8 cellular contexts compared by ENCODE assay signal in the genomic region with DNA sequence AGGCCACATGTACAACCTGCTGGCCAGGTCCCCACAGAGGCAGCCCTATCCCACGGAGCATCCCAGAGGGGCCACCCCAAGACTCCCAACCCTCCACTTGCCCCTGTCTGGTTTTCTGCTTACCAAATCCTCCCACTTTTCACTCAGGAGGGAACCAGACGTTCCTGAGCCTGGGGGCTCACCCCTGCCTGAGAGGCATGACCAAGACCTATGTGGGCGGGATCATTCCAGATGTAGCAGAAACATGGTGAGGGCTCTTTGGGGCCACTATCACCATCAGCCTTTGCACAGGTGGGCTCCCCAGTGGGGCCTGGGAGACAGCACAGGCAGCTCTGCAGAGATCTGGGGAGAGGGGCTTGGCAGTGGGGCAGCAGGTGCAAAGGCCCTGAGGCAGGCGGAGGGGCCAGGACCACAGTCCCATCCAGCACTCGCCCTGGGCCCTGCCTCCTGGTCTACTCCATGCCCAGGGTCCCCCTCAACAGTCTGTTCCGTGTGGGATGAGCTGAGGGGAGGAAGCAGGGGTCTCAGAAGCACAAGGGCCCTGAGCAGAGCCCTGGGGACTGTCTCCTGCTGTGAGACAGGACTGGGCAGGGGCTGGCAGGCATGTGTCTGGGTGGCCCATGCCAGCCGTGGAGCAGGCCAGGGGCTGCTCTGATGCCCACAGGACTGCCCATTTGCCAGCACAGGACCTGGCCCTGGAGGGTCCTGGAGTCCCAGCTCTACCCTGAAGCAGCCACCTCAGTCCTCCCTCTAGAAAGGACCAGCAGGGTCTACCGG. TPM values are rescaled to one million over a fixed set of nuclear protein-coding genes. Genes with fewer than 3 reads are reported as not detected.
A peak's percentile ranks its signal among the peaks of the same experiment; 100 is the strongest.
DNase-seq lines count a peak whose midpoint lies in the region; ATAC-seq and TF ChIP-seq lines count a peak whose summit lies in the region.

No MANE protein-coding gene starts in this region.

- H3F3A ChIP-seq in SU-DHL-6 (ENCODE audit: insufficient read depth) = peaks cover 4% of the 10 kb centered on the region; the same call in 1 of the 2 replicates

- H3K27ac ChIP-seq in SU-DHL-6 (ENCODE audit: low read depth, low read length) (peak overlapping the region; percentile 50), esophagus muscularis mucosa (replicated peaks in 1 of 4) (peak overlapping the region; percentile 88 to 98 (median 95)), skeletal muscle tissue (ENCODE audit: low read depth, low read length) (peak overlapping the region; percentile 79), trophoblast cell (ENCODE audit: low read depth, low read length) (no peak overlapping the region)

- H3K27me3 ChIP-seq in SU-DHL-6 (ENCODE audit: low read length) (no peaks in the 10 kb centered on the region), esophagus muscularis mucosa (no peaks in the 10 kb centered on the region), skeletal muscle tissue (ENCODE audit: control insufficient read depth in 3 of 3, insufficient read depth in 3 of 3, low read length in 3 of 3) (no peaks in the 10 kb centered on the region), trophoblast cell (ENCODE audit: insufficient read depth, low read length) (no peaks in the 10 kb centered on the region)

- H3K4ac ChIP-seq in trophoblast cell (ENCODE audit: low read depth, low read length) = no peak overlapping the region

- H3K79me1 ChIP-seq in trophoblast cell (ENCODE audit: low read length) = peaks cover 14% of the 10 kb centered on the region

- no peaks in the 10 kb centered on the region for H3K36me3 ChIP-seq in SU-DHL-6 (ENCODE audit: low read length)
- H3K36me3 ChIP-seq in esophagus muscularis mucosa = peaks cover 0 to 7% (median 5%) of the 10 kb centered on the region in 4 donors
- peaks cover 0 to 3% (median 0%) of the 10 kb centered on the region in 3 donors for H3K36me3 ChIP-seq in skeletal muscle tissue (ENCODE audit: control insufficient read depth in 3 of 3, insufficient read depth in 3 of 3, low read length in 3 of 3)
- peaks cover 1 to 4% of the 10 kb centered on the region in 2 experiments for H3K36me3 ChIP-seq in trophoblast cell (ENCODE audit: control insufficient read depth in 1 of 2, insufficient read depth in 2 of 2, low read length in 2 of 2)

- 79% methylated on average over 3 of the region's 8 CpGs for WGBS in esophagus muscularis mucosa
- WGBS in trophoblast cell (ENCODE audit: extremely low coverage, insufficient coverage, insufficient read length) = no CpG with 5 or more reads among the region's 8 CpGs

- H3K9me3 ChIP-seq in SU-DHL-6 (ENCODE audit: insufficient read depth, low read length) = no peaks in the 10 kb centered on the region
- H3K9me3 ChIP-seq in esophagus muscularis mucosa = no peaks in the 10 kb centered on the region
- H3K9me3 ChIP-seq in skeletal muscle tissue (ENCODE audit: control insufficient read depth in 3 of 3, low read length in 3 of 3) = no peaks in the 10 kb centered on the region
- peaks cover 10% of the 10 kb centered on the region for H3K9me3 ChIP-seq in trophoblast cell (ENCODE audit: insufficient read depth, low read depth, low read length)

- H2BK12ac ChIP-seq in trophoblast cell (ENCODE audit: low read length) = no peak overlapping the region

- DNase-seq in esophagus muscularis mucosa (ENCODE audit: extremely low spot score) (no peak), NCI-H2227 (lab: John Stamatoyannopoulos, UW; ENCODE audit: unreplicated experiment) (no peak), trophoblast cell (no peak)

- H3K9me2 ChIP-seq in SU-DHL-6 (replicated peaks; ENCODE audit: insufficient read depth, low read length) = no peaks in the 10 kb centered on the region

- no peak for TF ChIP-seq EP300 in esophagus muscularis mucosa (IDR thresholded peaks at IDR 0.05)

- H2AFZ ChIP-seq in SU-DHL-6 (ENCODE audit: low read depth, low read length, severe bottlenecking) (no peak overlapping the region), trophoblast cell (ENCODE audit: insufficient read depth, low read length, poor library complexity) (no peak overlapping the region)

- no peak overlapping the region for H4K12ac ChIP-seq in trophoblast cell (ENCODE audit: low read depth, low read length)

- no peak overlapping the region for H3K23ac ChIP-seq in trophoblast cell (ENCODE audit: low read length)

- no peak overlapping the region for H3K14ac ChIP-seq in trophoblast cell (ENCODE audit: low read length)

- TF ChIP-seq CTCF in SU-DHL-6 (IDR thresholded peaks at IDR 0.05; ENCODE audit: insufficient read depth, low read length, poor library complexity, severe bottlenecking) = no peak
- no peak for TF ChIP-seq CTCF in esophagus muscularis mucosa (IDR thresholded peaks at IDR 0.05)

- H3K4me3 ChIP-seq in SU-DHL-6 (ENCODE audit: insufficient read depth, low read length, poor library complexity, severe bottlenecking) (no peak overlapping the region), esophagus muscularis mucosa (no peak overlapping the region), skeletal muscle tissue (ENCODE audit: low read length in 3 of 3) (no peak overlapping the region), trophoblast cell (ENCODE audit: low read depth, low read length) (no peak overlapping the region)

- no peak overlapping the region for H4K91ac ChIP-seq in trophoblast cell (ENCODE audit: low read depth, low read length)

- no peak overlapping the region for H4K8ac ChIP-seq in trophoblast cell (ENCODE audit: low read depth, low read length)

- no peak for TF ChIP-seq POLR2A in esophagus muscularis mucosa (IDR thresholded peaks at IDR 0.05; ENCODE audit: low read depth)

- H3K4me2 ChIP-seq in SU-DHL-6 (ENCODE audit: low read depth, low read length, poor library complexity, severe bottlenecking) = no peak overlapping the region
- no peak overlapping the region for H3K4me2 ChIP-seq in trophoblast cell (ENCODE audit: low read length)

- intact Hi-C loops in esophagus muscularis mucosa (cut with DNase I) = loop anchor here (5.0 kb wide), 1 partner anchor 38 kb away; no protein-coding TSS in a partner anchor

- no peak overlapping the region for H2AK5ac ChIP-seq in trophoblast cell (ENCODE audit: low read length)

- H2BK5ac ChIP-seq in trophoblast cell (ENCODE audit: low read depth, low read length, poor library complexity) = no peak overlapping the region

- no peaks in the 10 kb centered on the region for H3K79me2 ChIP-seq in SU-DHL-6 (ENCODE audit: insufficient read depth, low read length)
- H3K79me2 ChIP-seq in trophoblast cell (ENCODE audit: control insufficient read depth, insufficient read depth, low read length, poor library complexity) = peaks cover 2% of the 10 kb centered on the region

- H4K20me1 ChIP-seq in SU-DHL-6 (ENCODE audit: low read depth, low read length) = no peaks in the 10 kb centered on the region

- peaks cover 64 to 77% (median 68%) of the 10 kb centered on the region in 4 donors for H3K4me1 ChIP-seq in esophagus muscularis mucosa
- peaks cover 42 to 69% (median 62%) of the 10 kb centered on the region in 3 donors for H3K4me1 ChIP-seq in skeletal muscle tissue (ENCODE audit: control insufficient read depth in 3 of 3, insufficient read depth in 3 of 3, low read length in 3 of 3)
- H3K4me1 ChIP-seq in trophoblast cell (ENCODE audit: control insufficient read depth in 1 of 2, insufficient read depth in 2 of 2, low read length in 2 of 2) = peaks cover 43 to 48% of the 10 kb centered on the region in 2 experiments

- no peak overlapping the region for H2BK120ac ChIP-seq in trophoblast cell (ENCODE audit: insufficient read depth, low read length, poor library complexity)

- H3K9ac ChIP-seq in SU-DHL-6 (ENCODE audit: low read length) = no peak overlapping the region
- H3K9ac ChIP-seq in skeletal muscle tissue (ENCODE audit: low read depth in 1 of 3, low read length in 3 of 3) = peak overlapping the region in 2 of 3 donors; percentile 4 to 70
- no peak overlapping the region for H3K9ac ChIP-seq in trophoblast cell (ENCODE audit: low read length)

- no peak overlapping the region for H3K18ac ChIP-seq in trophoblast cell (ENCODE audit: low read length)

- ATAC-seq in GM18517 (IDR thresholded peaks at IDR 0.05; ENCODE audit: unreplicated experiment) (peak; percentile 4), GM21737 (IDR thresholded peaks at IDR 0.05; ENCODE audit: unreplicated experiment) (no peak), HG03565 (IDR thresholded peaks at IDR 0.05; ENCODE audit: unreplicated experiment) (no peak)

RNA-seq across cellular contexts. Expression of gene PIM3, which starts 9.4 kb away (rescaled TPM):
- total RNA-seq in esophagus muscularis mucosa (100 to 1,000 TPM in 1 of 4 donors, 10 to 100 TPM in 3; 36.1 to 106 (median 56.5) TPM), skeletal muscle tissue (14.6 TPM)
- 66.6 and 72.8 TPM in 2 replicates for polyA plus RNA-seq in trophoblast cell (2013)

RNA-seq across cellular contexts. Expression of gene IL17REL, which starts 42.6 kb away (rescaled TPM):
- total RNA-seq in esophagus muscularis mucosa (not detected), skeletal muscle tissue (not detected)
- polyA plus RNA-seq in trophoblast cell (2013) = 0.01 TPM in 1 of 2 replicates, not detected in the other

RNA-seq across cellular contexts. Expression of gene CRELD2, which starts 51.5 kb away (rescaled TPM):
- total RNA-seq in esophagus muscularis mucosa = 10 to 100 TPM; 32.0 to 38.2 (median 34.2) TPM
- total RNA-seq in skeletal muscle tissue = 13.0 TPM
- 42.2 and 46.8 TPM in 2 replicates for polyA plus RNA-seq in trophoblast cell (2013)

RNA-seq across cellular contexts. Expression of gene ALG12, which starts 51.7 kb away (rescaled TPM):
- total RNA-seq in esophagus muscularis mucosa (10 to 100 TPM; 17.7 to 28.0 (median 23.8) TPM), skeletal muscle tissue (9.9 TPM)
- polyA plus RNA-seq in trophoblast cell (2013) = 22.3 and 22.8 TPM in 2 replicates

Comparison
In these comparisons a context has a peak if more than half of its experiments do, and no peak if none do; other contexts are left out.
1. H3K9ac ChIP-seq: peak in skeletal muscle tissue (2 of 3); none in SU-DHL-6 (single experiment) and trophoblast cell (single experiment).